ENCODE assay signal across 8 cellular contexts in the genomic region with DNA sequence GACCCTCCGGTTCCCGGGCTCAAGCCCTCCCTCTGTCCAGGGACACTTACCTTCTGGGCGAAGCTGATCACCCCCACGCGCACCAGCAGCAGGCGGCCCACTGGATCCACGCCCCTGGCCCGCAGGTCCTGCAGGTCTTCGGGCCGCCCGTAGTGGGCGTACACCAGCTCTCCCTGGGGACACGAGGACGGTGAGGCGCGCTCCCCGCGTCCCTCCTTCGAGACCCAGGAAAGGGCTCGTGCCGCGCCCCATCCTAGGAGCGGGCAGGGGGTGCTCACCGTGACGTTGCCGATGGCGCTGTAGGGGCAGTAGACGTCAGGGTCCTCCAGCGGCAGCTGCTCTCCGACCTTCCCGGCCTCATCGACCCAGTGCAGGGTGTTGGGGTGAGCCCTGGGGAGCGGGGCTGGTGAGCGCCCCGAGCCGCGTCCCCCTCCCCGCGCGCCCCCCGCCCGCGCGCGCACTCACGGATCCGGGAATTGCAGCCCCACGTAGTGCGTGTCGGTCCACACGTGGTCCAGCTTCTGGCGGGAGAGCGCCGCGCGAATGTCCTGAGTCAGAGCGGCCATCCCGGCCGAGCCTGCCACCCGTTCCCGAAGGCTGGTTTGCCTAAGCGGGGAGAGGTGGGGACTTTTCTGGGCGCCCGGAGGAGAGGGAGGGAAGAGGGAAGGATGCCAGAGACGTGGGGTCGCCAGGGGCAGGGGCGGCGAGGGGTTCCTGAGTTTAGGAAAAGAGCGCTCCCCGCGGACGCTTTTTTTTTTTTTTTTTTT. TPM values are rescaled to one million over a fixed set of nuclear protein-coding genes. Genes with fewer than 3 reads are reported as not detected.
DNase-seq lines count a peak whose midpoint lies in the region; ATAC-seq and TF ChIP-seq lines count a peak whose summit lies in the region.

No MANE protein-coding gene starts in this region.

- peaks cover 0 to 15% (median 6%) of the 10 kb centered on the region in 4 donors for H3K4me1 ChIP-seq in tibial nerve

- no peaks in the 10 kb centered on the region for H3K9me3 Mint-ChIP-seq in activated CD8-positive, alpha-beta T cell treated with anti-CD3 and anti-CD28 coated beads for 36 hours
- H3K9me3 Mint-ChIP-seq in natural killer cell treated with Interleukin-12 subunit alpha and Interleukin-12 subunit beta and Interleukin-15 and Interleukin-18, amount 100 ng/mL, for 72 hours = no peaks in the 10 kb centered on the region

- peaks cover 6% of the 10 kb centered on the region for H3K36me3 Mint-ChIP-seq in activated CD8-positive, alpha-beta T cell treated with anti-CD3 and anti-CD28 coated beads for 36 hours (ENCODE audit: low read depth)
- H3K36me3 Mint-ChIP-seq in natural killer cell treated with Interleukin-12 subunit alpha and Interleukin-12 subunit beta and Interleukin-15 and Interleukin-18, amount 100 ng/mL, for 72 hours = no peaks in the 10 kb centered on the region

- peak overlapping the region; percentile 51 for H3K4me3 ChIP-seq in AG10803 (ENCODE audit: low read length)
- peak overlapping the region; percentile 44 for H3K4me3 ChIP-seq in epithelial cell of esophagus (ENCODE audit: low read length)
- H3K4me3 ChIP-seq in tibial nerve = peak overlapping the region; percentile 10 to 65 (median 59)

- H3K4me1 Mint-ChIP-seq in activated CD8-positive, alpha-beta T cell treated with anti-CD3 and anti-CD28 coated beads for 36 hours (ENCODE audit: low read depth) = peaks cover 23% of the 10 kb centered on the region
- peaks cover 7 to 20% of the 10 kb centered on the region in 2 donors for H3K4me1 Mint-ChIP-seq in natural killer cell treated with Interleukin-12 subunit alpha and Interleukin-12 subunit beta and Interleukin-15 and Interleukin-18, amount 100 ng/mL, for 72 hours (ENCODE audit: low read depth in 2 of 2)

- peak; percentile 55 for ATAC-seq in GM18909 (IDR thresholded peaks at IDR 0.05; ENCODE audit: poor library complexity, unreplicated experiment)
- ATAC-seq in activated CD8-positive, alpha-beta T cell treated with anti-CD3 and anti-CD28 coated beads for 36 hours = peak; percentile 77
- ATAC-seq in natural killer cell treated with Interleukin-12 subunit alpha and Interleukin-12 subunit beta and Interleukin-15 and Interleukin-18, amount 100 ng/mL, for 72 hours = peak; percentile 80 to 83

- 3 to 4% methylated on average over 40 to 42 of the region's 72 CpGs for WGBS in tibial nerve, 2 donors

- peaks cover 0 to 26% of the 10 kb centered on the region in 2 donors for H3K27me3 ChIP-seq in tibial nerve

- TF ChIP-seq POLR2A in tibial nerve (IDR thresholded peaks at IDR 0.05) = no peak

- H3K27ac ChIP-seq in tibial nerve = no peak overlapping the region

- TF ChIP-seq EP300 in tibial nerve (IDR thresholded peaks at IDR 0.05) = no peak

- DNase-seq in AG10803 (ENCODE audit: low read depth) (peak; percentile 13), NCI-H1417 (lab: John Stamatoyannopoulos, UW) (peak; percentile 51 to 84 (median 84)), epithelial cell of esophagus (ENCODE audit: low read depth) (peak; percentile 42), tibial nerve (ENCODE audit: low spot score in 2 of 2) (no peak), posterior vena cava (ENCODE audit: low spot score) (no peak)
- peak; percentile 73 for DNase-seq in activated CD8-positive, alpha-beta T cell treated with anti-CD3 and anti-CD28 coated beads for 36 hours
- peak; percentile 69 for DNase-seq in natural killer cell treated with Interleukin-12 subunit alpha and Interleukin-12 subunit beta and Interleukin-15 and Interleukin-18, amount 100 ng/mL, for 72 hours (ENCODE audit: low spot score)

- H3K4me3 Mint-ChIP-seq in activated CD8-positive, alpha-beta T cell treated with anti-CD3 and anti-CD28 coated beads for 36 hours = peak overlapping the region; percentile 82
- H3K4me3 Mint-ChIP-seq in natural killer cell treated with Interleukin-12 subunit alpha and Interleukin-12 subunit beta and Interleukin-15 and Interleukin-18, amount 100 ng/mL, for 72 hours = peak overlapping the region; percentile 86

- H3K9me3 ChIP-seq in tibial nerve = no peaks in the 10 kb centered on the region

- peak; percentile 27 for TF ChIP-seq CTCF in AG10803 (conservative IDR thresholded peaks at IDR 0.05; ENCODE audit: low read length)
- peak; percentile 51 for TF ChIP-seq CTCF in activated CD8-positive, alpha-beta T cell treated with anti-CD3 and anti-CD28 coated beads for 36 hours (IDR thresholded peaks at IDR 0.05)
- TF ChIP-seq CTCF in epithelial cell of esophagus (IDR thresholded peaks at IDR 0.05; ENCODE audit: insufficient read depth, low read depth, low read length, missing control alignments) = peak; percentile 50
- TF ChIP-seq CTCF in tibial nerve (IDR thresholded peaks at IDR 0.05) = peak in 2 of 5 experiments; percentile 33 to 39

- POLR2A ChIA-PET in activated CD8-positive, alpha-beta T cell treated with anti-CD3 and anti-CD28 coated beads for 36 hours (lab: Charles Lee) = interaction anchor here (0.5 to 1.3 kb wide), 9 partner anchors 17 to 576 kb away, joined by 3 to 4 read pairs (median 3); a partner anchor contains a TSS

- no peaks in the 10 kb centered on the region for H3K36me3 ChIP-seq in tibial nerve

- peaks cover 4% of the 10 kb centered on the region for H3K27me3 Mint-ChIP-seq in activated CD8-positive, alpha-beta T cell treated with anti-CD3 and anti-CD28 coated beads for 36 hours
- H3K27me3 Mint-ChIP-seq in natural killer cell treated with Interleukin-12 subunit alpha and Interleukin-12 subunit beta and Interleukin-15 and Interleukin-18, amount 100 ng/mL, for 72 hours = no peaks in the 10 kb centered on the region

- CTCF ChIA-PET in activated CD8-positive, alpha-beta T cell treated with anti-CD3 and anti-CD28 coated beads for 36 hours (lab: Charles Lee) = interaction anchor here (0.9 to 4.2 kb wide), 17 partner anchors 7 to 219 kb away, joined by 3 to 46 read pairs (median 6); a partner anchor contains a TSS

- H3K27ac Mint-ChIP-seq in activated CD8-positive, alpha-beta T cell treated with anti-CD3 and anti-CD28 coated beads for 36 hours = peak overlapping the region; percentile 93
- H3K27ac Mint-ChIP-seq in natural killer cell treated with Interleukin-12 subunit alpha and Interleukin-12 subunit beta and Interleukin-15 and Interleukin-18, amount 100 ng/mL, for 72 hours = peak overlapping the region; percentile 77 to 82

- intact Hi-C loops in activated CD8-positive, alpha-beta T cell treated with anti-CD3 and anti-CD28 coated beads for 36 hours (cut with micrococcal nuclease) = no loop called here
- intact Hi-C loops in posterior vena cava (cut with DNase I) = no loop called here

RNA-seq across cellular contexts. Expression of a gene that starts 8.2 kb away (rescaled TPM):
- 10 to 100 TPM; 11.3 to 11.9 TPM for total RNA-seq in activated CD8-positive, alpha-beta T cell treated with anti-CD3 and anti-CD28 coated beads for 36 hours
- total RNA-seq in natural killer cell treated with Interleukin-12 subunit alpha and Interleukin-12 subunit beta and Interleukin-15 and Interleukin-18, amount 100 ng/mL, for 72 hours = 10 to 100 TPM; 10.1 to 34.1 TPM
- total RNA-seq in tibial nerve (1 to 10 TPM in 1 of 4 donors, not detected in 3; 2.1 TPM), posterior vena cava (under 1 TPM; 0.57 to 0.83 TPM)

RNA-seq across cellular contexts. Expression of a gene that starts 20.8 kb away (rescaled TPM):
- 10 to 100 TPM in 1 of 2 experiments, 1 to 10 TPM in 1; 9.6 to 10.5 TPM for total RNA-seq in activated CD8-positive, alpha-beta T cell treated with anti-CD3 and anti-CD28 coated beads for 36 hours
- total RNA-seq in natural killer cell treated with Interleukin-12 subunit alpha and Interleukin-12 subunit beta and Interleukin-15 and Interleukin-18, amount 100 ng/mL, for 72 hours = 10 to 100 TPM; 17.6 to 19.2 TPM
- total RNA-seq in tibial nerve (10 to 100 TPM in 3 of 4 donors, 1 to 10 TPM in 1; 9.4 to 31.2 (median 24.3) TPM), posterior vena cava (10 to 100 TPM; 10.8 to 16.3 TPM)

RNA-seq across cellular contexts. Expression of a gene that starts 23.1 kb away (rescaled TPM):
- total RNA-seq in activated CD8-positive, alpha-beta T cell treated with anti-CD3 and anti-CD28 coated beads for 36 hours = not detected
- total RNA-seq in natural killer cell treated with Interleukin-12 subunit alpha and Interleukin-12 subunit beta and Interleukin-15 and Interleukin-18, amount 100 ng/mL, for 72 hours = not detected
- total RNA-seq in tibial nerve (not detected), posterior vena cava (not detected)

RNA-seq across cellular contexts. Expression of a gene that starts 31.0 kb away (rescaled TPM):
- 1 to 10 TPM; 3.9 to 4.6 TPM for total RNA-seq in activated CD8-positive, alpha-beta T cell treated with anti-CD3 and anti-CD28 coated beads for 36 hours
- total RNA-seq in natural killer cell treated with Interleukin-12 subunit alpha and Interleukin-12 subunit beta and Interleukin-15 and Interleukin-18, amount 100 ng/mL, for 72 hours = 1 to 10 TPM; 5.4 to 5.6 TPM
- total RNA-seq in tibial nerve (100 to 1,000 TPM in 3 of 4 donors, 10 to 100 TPM in 1; 55.9 to 155 (median 125) TPM), posterior vena cava (100 to 1,000 TPM in 1 of 2 donors, 10 to 100 TPM in 1; 79.5 to 230 TPM)

RNA-seq across cellular contexts. Expression of a gene that starts 40.4 kb away (rescaled TPM):
- 100 to 1,000 TPM; 192 TPM for total RNA-seq in activated CD8-positive, alpha-beta T cell treated with anti-CD3 and anti-CD28 coated beads for 36 hours
- 100 to 1,000 TPM; 345 to 348 TPM for total RNA-seq in natural killer cell treated with Interleukin-12 subunit alpha and Interleukin-12 subunit beta and Interleukin-15 and Interleukin-18, amount 100 ng/mL, for 72 hours
- total RNA-seq in tibial nerve = 100 to 1,000 TPM; 185 to 290 (median 248) TPM
- total RNA-seq in posterior vena cava = 100 to 1,000 TPM; 173 to 199 TPM

Comparison
In these comparisons a context has a peak if more than half of its experiments do, and no peak if none do; other contexts are left out.
1. DNase-seq: peak in AG10803 (single experiment), NCI-H1417 (3 of 3), activated CD8-positive, alpha-beta T cell treated with anti-CD3 and anti-CD28 coated beads for 36 hours (single experiment), epithelial cell of esophagus (single experiment) and natural killer cell treated with Interleukin-12 subunit alpha and Interleukin-12 subunit beta and Interleukin-15 and Interleukin-18, amount 100 ng/mL, for 72 hours (single experiment); none in tibial nerve (0 of 2) and posterior vena cava (single experiment).
2. Peak in every context shown above with its lines, with median percentiles within 50 percentile points of each other: H3K4me3 ChIP-seq and ATAC-seq.